ENCODE assay signal across 23 cellular contexts in genomic region chr1:119954476-119955422, GRCh38. TPM values are rescaled to one million over a fixed set of nuclear protein-coding genes. Genes with fewer than 3 reads are reported as not detected.
DNase-seq lines count a peak whose midpoint lies in the region; ATAC-seq and TF ChIP-seq lines count a peak whose summit lies in the region.
"Had no signal": no experiment of that assay in that cellular context is flagged by ENCODE, and none has a peak within 500 bp of the region (broad histone marks: within the 10 kb centered on the region; RNA-seq: fewer than 3 reads in every experiment).

No MANE protein-coding gene starts in this region.

- ATAC-seq in GM21786 (IDR thresholded peaks at IDR 0.05; ENCODE audit: unreplicated experiment) = no peak
- ATAC-seq: gastrocnemius medialis, left lung, pancreas, SK-N-SH treated with all-trans-retinoic acid at 6 μM for 48 hours had no signal

- H3K27ac Mint-ChIP-seq in HFFc6 (no peak overlapping the region; the same call in 1 of the 2 replicates), chondrocyte (ENCODE audit: unreplicated experiment) (peak overlapping the region; percentile 53), mesothelial cell of epicardium (peak overlapping the region; percentile 36)
- H3K27ac Mint-ChIP-seq: activated naive CD4-positive, alpha-beta T cell treated with anti-CD3 and anti-CD28 coated beads, Interleukin-2, amount 50 U/mL, for 24 hours; B cell; dendritic cell treated with granulocyte-macrophage colony-stimulating factor and Interleukin-4, amounts not matched to agents 40 ng/mL and 50 ng/mL, for 4 days had no signal

- DNase-seq in HFFc6 = no peak
- DNase-seq in chondrocyte (ENCODE audit: low spot score) = no peak
- no peak for DNase-seq in mesothelial cell of epicardium (ENCODE audit: low spot score in 2 of 2, unreplicated experiment in 2 of 2)
- no peak for DNase-seq in superior temporal gyrus (ENCODE audit: extremely low spot score)
- DNase-seq in SW 1271 (lab: John Stamatoyannopoulos, UW) = no peak
- DNase-seq: activated CD4-positive, alpha-beta T cell treated with anti-CD3 and anti-CD28 coated beads for 48 hours; COR-L47; gastrocnemius medialis; left lung; NCI-H1436 treated with DMSO at 0.1 percent for 48 hours; pancreas; stimulated activated CD4-positive, alpha-beta T cell treated with anti-CD3 and anti-CD28 coated beads, Interleukin-4, amount 100 ng/mL, for 4 hours; T1000 had no signal

- H3K27me3 Mint-ChIP-seq in HFFc6 (ENCODE audit: insufficient read depth) = no peaks in the 10 kb centered on the region
- no peaks in the 10 kb centered on the region for H3K27me3 Mint-ChIP-seq in chondrocyte (ENCODE audit: low read depth)
- H3K27me3 Mint-ChIP-seq in mesothelial cell of epicardium (ENCODE audit: low read depth) = no peaks in the 10 kb centered on the region
- H3K27me3 Mint-ChIP-seq: activated naive CD4-positive, alpha-beta T cell treated with anti-CD3 and anti-CD28 coated beads, Interleukin-2, amount 50 U/mL, for 24 hours; B cell; dendritic cell treated with granulocyte-macrophage colony-stimulating factor and Interleukin-4, amounts not matched to agents 40 ng/mL and 50 ng/mL, for 4 days had no signal

- H3K4me1 Mint-ChIP-seq in HFFc6 (ENCODE audit: low read depth) (peaks cover 23% of the 10 kb centered on the region), chondrocyte (ENCODE audit: low read depth) (peaks cover 60% of the 10 kb centered on the region), mesothelial cell of epicardium (no peaks in the 10 kb centered on the region)
- H3K4me1 Mint-ChIP-seq: activated naive CD4-positive, alpha-beta T cell treated with anti-CD3 and anti-CD28 coated beads, Interleukin-2, amount 50 U/mL, for 24 hours; B cell had no signal

- H3K36me3 Mint-ChIP-seq in HFFc6 (ENCODE audit: low read depth) (peaks cover 36% of the 10 kb centered on the region), chondrocyte (ENCODE audit: low read depth) (peaks cover 27% of the 10 kb centered on the region), mesothelial cell of epicardium (peaks cover 30% of the 10 kb centered on the region)
- H3K36me3 Mint-ChIP-seq: activated naive CD4-positive, alpha-beta T cell treated with anti-CD3 and anti-CD28 coated beads, Interleukin-2, amount 50 U/mL, for 24 hours had no signal

- H3K9me3 Mint-ChIP-seq in HFFc6 = no peaks in the 10 kb centered on the region
- H3K9me3 Mint-ChIP-seq in chondrocyte (ENCODE audit: low read depth) = no peaks in the 10 kb centered on the region
- H3K9me3 Mint-ChIP-seq in mesothelial cell of epicardium = no peaks in the 10 kb centered on the region
- H3K9me3 Mint-ChIP-seq: activated naive CD4-positive, alpha-beta T cell treated with anti-CD3 and anti-CD28 coated beads, Interleukin-2, amount 50 U/mL, for 24 hours; dendritic cell treated with granulocyte-macrophage colony-stimulating factor and Interleukin-4, amounts not matched to agents 40 ng/mL and 50 ng/mL, for 4 days had no signal

- 0 out of 2 replicates have a peak, but pooled peaks have one; percentile 12 for TF ChIP-seq CTCF in GM12874 (IDR thresholded peaks at IDR 0.05; ENCODE audit: insufficient read depth, low read depth, low read length)
- TF ChIP-seq CTCF in HFFc6 (IDR thresholded peaks at IDR 0.05) = peak; percentile 26
- peak; percentile 34 for TF ChIP-seq CTCF in chondrocyte (IDR thresholded peaks at IDR 0.05)
- TF ChIP-seq CTCF in mesothelial cell of epicardium (IDR thresholded peaks at IDR 0.05; ENCODE audit: unreplicated experiment) = no peak

- no peak overlapping the region for H3K4me3 Mint-ChIP-seq in HFFc6
- no peak overlapping the region for H3K4me3 Mint-ChIP-seq in chondrocyte (ENCODE audit: unreplicated experiment)
- H3K4me3 Mint-ChIP-seq in mesothelial cell of epicardium = no peak overlapping the region
- H3K4me3 Mint-ChIP-seq: activated naive CD4-positive, alpha-beta T cell treated with anti-CD3 and anti-CD28 coated beads, Interleukin-2, amount 50 U/mL, for 24 hours; B cell; dendritic cell treated with granulocyte-macrophage colony-stimulating factor and Interleukin-4, amounts not matched to agents 40 ng/mL and 50 ng/mL, for 4 days had no signal

RNA-seq across cellular contexts. Expression of gene ADAM30, which starts 58.4 kb away (rescaled TPM):
- total RNA-seq in HFFc6 (2021; fragmentation: NEBNext Ultra II Directional; extraction: Animal tissue kit (Norgen Biotek cat#: 25700)) = not detected
- total RNA-seq in chondrocyte = not detected in 3 replicates
- 0.07 TPM in 1 of 3 replicates, not detected in the others for total RNA-seq in mesothelial cell of epicardium
- total RNA-seq: B cell, G401, gastrocnemius medialis, HT1080, left lung, pancreas, skeletal muscle tissue, temporal lobe had no signal
